ENCODE assay signal across 30 cellular contexts in genomic region chr17:10073905-10074304, GRCh38.
"Had no signal": no experiment of that assay in that cellular context is flagged by ENCODE, and none has a peak within 500 bp of the region (broad histone marks: within the 10 kb centered on the region; RNA-seq: fewer than 3 reads in every experiment).

No MANE protein-coding gene starts in this region.

- H3K4me1 Mint-ChIP-seq: activated CD4-positive, alpha-beta T cell treated with anti-CD3 and anti-CD28 coated beads, Interleukin-2, amount 10 ng/mL, durations not matched to agents 24 days and 14 days; activated naive CD8-positive, alpha-beta T cell treated with anti-CD3 and anti-CD28 coated beads for 36 hours; T-helper 17 cell had no signal

- H3K4me1 ChIP-seq: body of pancreas, gastrocnemius medialis, lower lobe of right lung, neural progenitor cell, parathyroid adenoma had no signal

- H3K9ac ChIP-seq: neural progenitor cell, parathyroid adenoma had no signal

- DNase-seq: activated CD4-positive, alpha-beta memory T cell treated with anti-CD3 and anti-CD28 coated beads for 36 hours; activated CD4-positive, alpha-beta T cell treated with anti-CD3 and anti-CD28 coated beads, Interleukin-2, amount 10 ng/mL, durations not matched to agents 24 days and 14 days; activated CD4-positive, CD25-positive, alpha-beta regulatory T cell treated with anti-CD3 and anti-CD28 coated beads, Interleukin-2, amount 50 U/mL, for 72 hours; activated CD8-positive, alpha-beta memory T cell treated with anti-CD3 and anti-CD28 coated beads, Interleukin-2, amount 50 U/mL, for 4 hours; activated effector memory CD4-positive, alpha-beta T cell treated with anti-CD3 and anti-CD28 coated beads, Interleukin-2, amount 50 U/mL, for 16 hours; activated naive CD4-positive, alpha-beta T cell treated with anti-CD3 and anti-CD28 coated beads for 36 hours; activated naive CD8-positive, alpha-beta T cell treated with anti-CD3 and anti-CD28 coated beads for 36 hours; activated T-cell treated with anti-CD3 and anti-CD28 coated beads, Interleukin-2, amount 50 U/mL, for 1 hour; adrenal gland; dorsolateral prefrontal cortex; effector memory CD4-positive, alpha-beta T cell; gastrocnemius medialis; glutamatergic neuron; hippocampal formation; lower lobe of right lung; mesendoderm; naive B cell; occipital lobe; stimulated activated CD4-positive, alpha-beta T cell treated with anti-CD3 and anti-CD28 coated beads, Interleukin-12 subunit alpha, Interleukin-12 subunit beta, amount 100 ng/mL, for 4 hours; stimulated activated CD4-positive, alpha-beta T cell treated with anti-CD3 and anti-CD28 coated beads, Interleukin-4, amount 100 ng/mL, for 1 hour; stimulated activated naive CD8-positive, alpha-beta T cell treated with anti-CD3 and anti-CD28 coated beads, Interleukin-15, Interleukin-2, amounts not matched to agents 100 U/mL and 50 U/mL, for 24 hours; T-helper 17 cell had no signal

- H3K27ac Mint-ChIP-seq: activated CD4-positive, alpha-beta memory T cell treated with anti-CD3 and anti-CD28 coated beads for 36 hours; activated CD4-positive, alpha-beta T cell treated with anti-CD3 and anti-CD28 coated beads, Interleukin-2, amount 10 ng/mL, durations not matched to agents 24 days and 14 days; activated naive CD4-positive, alpha-beta T cell treated with anti-CD3 and anti-CD28 coated beads for 36 hours; activated naive CD8-positive, alpha-beta T cell treated with anti-CD3 and anti-CD28 coated beads for 36 hours; activated T-helper 1 cell treated with anti-CD3 and anti-CD28 coated beads, Interleukin-12 subunit alpha, Interleukin-12 subunit beta, Interleukin-2, Interleukin-4 antibody, amounts not matched to agents 30 ng/mL and 10 ng/mL and 1 ng/mL, durations not matched to agents 14 hours and 24 hours and 36 hours; naive B cell; neural progenitor cell; T-helper 17 cell had no signal

- H3K27me3 Mint-ChIP-seq: activated CD4-positive, alpha-beta T cell treated with anti-CD3 and anti-CD28 coated beads, Interleukin-2, amount 10 ng/mL, durations not matched to agents 24 days and 14 days had no signal

- H3K4me3 Mint-ChIP-seq: activated CD4-positive, alpha-beta memory T cell treated with anti-CD3 and anti-CD28 coated beads for 36 hours; activated CD4-positive, alpha-beta T cell treated with anti-CD3 and anti-CD28 coated beads, Interleukin-2, amount 10 ng/mL, durations not matched to agents 24 days and 14 days; activated naive CD4-positive, alpha-beta T cell treated with anti-CD3 and anti-CD28 coated beads for 36 hours; activated naive CD8-positive, alpha-beta T cell treated with anti-CD3 and anti-CD28 coated beads for 36 hours; activated T-helper 1 cell treated with anti-CD3 and anti-CD28 coated beads, Interleukin-12 subunit alpha, Interleukin-12 subunit beta, Interleukin-2, Interleukin-4 antibody, amounts not matched to agents 30 ng/mL and 10 ng/mL and 1 ng/mL, durations not matched to agents 14 hours and 24 hours and 36 hours; naive B cell; neural progenitor cell; T-helper 17 cell had no signal

- H3K36me3 Mint-ChIP-seq: activated CD4-positive, alpha-beta memory T cell treated with anti-CD3 and anti-CD28 coated beads for 36 hours; activated naive CD8-positive, alpha-beta T cell treated with anti-CD3 and anti-CD28 coated beads for 36 hours; neural progenitor cell had no signal

- H3K79me2 ChIP-seq: parathyroid adenoma had no signal

- ATAC-seq: body of pancreas; gastrocnemius medialis; right cardiac atrium; stimulated activated naive CD8-positive, alpha-beta T cell treated with anti-CD3 and anti-CD28 coated beads, Interleukin-15, Interleukin-2, amounts not matched to agents 100 U/mL and 50 U/mL, for 24 hours; T-helper 17 cell had no signal

- H2AFZ ChIP-seq: neural progenitor cell, parathyroid adenoma had no signal

- H3K9me3 ChIP-seq: adrenal gland, gastrocnemius medialis, lower lobe of right lung, thoracic aorta, uterus had no signal

- H3K4me3 ChIP-seq: adrenal gland, body of pancreas, coronary artery, dorsolateral prefrontal cortex, gastrocnemius medialis, lower lobe of right lung, neural progenitor cell, thoracic aorta, uterus had no signal

- H3K36me3 ChIP-seq: adrenal gland, gastrocnemius medialis, lower lobe of right lung, neural progenitor cell, thoracic aorta, uterus had no signal

- H3K27me3 ChIP-seq: adrenal gland, body of pancreas, dorsolateral prefrontal cortex, gastrocnemius medialis, neural progenitor cell, uterus had no signal

- H3K27ac ChIP-seq: adrenal gland, body of pancreas, coronary artery, dorsolateral prefrontal cortex, gastrocnemius medialis, lower lobe of right lung, neural progenitor cell, parathyroid adenoma, thoracic aorta, uterus had no signal

- H3K4me2 ChIP-seq: neural progenitor cell had no signal
